24 cellular contexts compared by ENCODE assay signal in the genomic region with DNA sequence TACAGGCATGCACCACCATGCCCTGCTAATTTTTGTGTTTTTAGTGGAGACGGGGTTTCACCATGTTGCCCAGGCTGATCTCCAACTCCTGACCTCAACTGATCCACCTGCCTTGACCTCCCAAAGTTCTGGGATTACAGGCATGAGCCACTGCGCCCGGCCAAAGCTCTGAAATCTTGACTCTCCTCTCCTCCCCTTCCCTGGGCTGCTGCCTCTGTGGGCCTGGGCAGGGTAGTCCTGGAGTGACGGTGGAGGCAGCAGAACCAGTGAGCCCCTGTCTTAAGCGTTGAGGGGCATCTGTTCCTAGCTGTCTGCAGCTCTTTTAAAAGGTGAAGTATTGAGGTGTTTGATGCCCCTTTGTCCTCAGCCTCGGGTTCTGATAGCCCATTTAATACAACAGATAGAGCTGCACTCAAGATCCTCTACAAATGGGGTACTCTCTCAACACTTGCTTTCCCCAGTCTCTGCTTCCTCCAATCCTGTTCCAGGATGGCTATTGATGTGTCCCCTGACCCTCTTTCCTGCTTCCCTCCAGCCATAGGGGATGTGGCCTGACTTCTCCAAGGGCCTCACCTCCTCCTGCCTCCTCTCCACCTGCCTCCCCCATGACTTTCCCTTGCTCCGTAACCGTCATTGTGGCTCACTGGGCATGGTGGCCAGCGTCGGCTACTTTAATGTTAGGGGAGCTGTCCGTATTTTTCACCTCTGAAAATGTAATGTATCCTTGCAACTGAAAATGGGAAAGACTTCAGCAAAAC.
"Had no signal": no experiment of that assay in that cellular context is flagged by ENCODE, and none has a peak within 500 bp of the region (broad histone marks: within the 10 kb centered on the region; RNA-seq: fewer than 3 reads in every experiment).

No MANE protein-coding gene starts in this region.

- DNase-seq: IMR-90, Karpas-422, KG1, MG63, NCI-H1092, NCI-H1105 treated with DMSO at 0.1 percent for 48 hours, NCI-H1417 treated with DMSO at 0.1 percent for 48 hours, NCI-H146, NCI-H1694 treated with DMSO at 0.1 percent for 48 hours, NCI-H2029, NCI-H2081 treated with DMSO at 0.1 percent for 48 hours, NCI-H2171, NCI-H226, NCI-H446, NCI-H510A, NCI-H524 treated with DMSO at 0.1 percent for 48 hours, NCI-H69, NCI-H774, Right ventricle myocardium superior, RPMI8226, SIG-M5 had no signal

- H3K36me3 ChIP-seq: MG63, SJSA1 had no signal

- ATAC-seq: HepG2 had no signal

- H3K27me3 ChIP-seq: MG63, SJSA1 had no signal

- H3K9me3 ChIP-seq: MG63 had no signal

- H3K4me1 ChIP-seq: SJSA1 had no signal

- H3K4me3 ChIP-seq: MG63, SJSA1, SK-N-MC had no signal

- H3K27ac ChIP-seq: SJSA1, SK-N-MC had no signal
